In genomic region chr4:37324526-37324925, GRCh38 we compare ENCODE assay signal across 1 cellular context.
TF ChIP-seq lines count a peak whose summit lies in the region.

No MANE protein-coding gene starts in this region.

TF ChIP-seq in HepG2, 621 proteins besides CTCF, POLR2A, EP300 and RAD21 (continued from another document and continues in another):
- TF ChIP-seq ZNF639 (CRISPR knock-in tag; conservative IDR thresholded peaks at IDR 0.05) (no peak), CCDC6 (CRISPR knock-in tag; IDR thresholded peaks at IDR 0.05) (no peak), MAX (IDR thresholded peaks at IDR 0.05) (0 out of 2 replicates have a peak, but pooled peaks have one; percentile 26), HNRNPL (IDR thresholded peaks at IDR 0.05; ENCODE audit: low read depth, low read length) (no peak), CHD2 (IDR thresholded peaks at IDR 0.05; ENCODE audit: low read depth, low read length) (no peak), STAT5B (CRISPR knock-in tag; IDR thresholded peaks at IDR 0.05) (no peak), HOXD1 (CRISPR knock-in tag; IDR thresholded peaks at IDR 0.05) (no peak), ZNF576 (CRISPR knock-in tag; IDR thresholded peaks at IDR 0.05) (no peak), NONO (IDR thresholded peaks at IDR 0.05) (no peak), NONO (CRISPR knock-in tag; conservative IDR thresholded peaks at IDR 0.05) (no peak), PPARG (CRISPR knock-in tag; conservative IDR thresholded peaks at IDR 0.05) (no peak), FOXA1 (IDR thresholded peaks at IDR 0.05) (no peak), FOXA1 (CRISPR knock-in tag; IDR thresholded peaks at IDR 0.05) (peak; percentile 43; the same call in 1 of the 2 replicates), ZSCAN5A (CRISPR knock-in tag; IDR thresholded peaks at IDR 0.05; ENCODE audit: borderline replicate concordance) (no peak), ZNF281 (CRISPR knock-in tag; IDR thresholded peaks at IDR 0.05; ENCODE audit: borderline replicate concordance) (no peak), MTF1 (CRISPR knock-in tag; IDR thresholded peaks at IDR 0.05) (no peak), FOXO4 (CRISPR knock-in tag; conservative IDR thresholded peaks at IDR 0.05) (no peak), ZNF567 (CRISPR knock-in tag; IDR thresholded peaks at IDR 0.05; ENCODE audit: borderline replicate concordance) (no peak), ZBTB4 (CRISPR knock-in tag; IDR thresholded peaks at IDR 0.05; ENCODE audit: borderline replicate concordance) (no peak), ZNF430 (CRISPR knock-in tag; IDR thresholded peaks at IDR 0.05) (no peak), MBD4 (IDR thresholded peaks at IDR 0.05; ENCODE audit: borderline replicate concordance, low read length) (no peak), IRF2 (CRISPR knock-in tag; IDR thresholded peaks at IDR 0.05) (no peak), ZEB1 (IDR thresholded peaks at IDR 0.05; ENCODE audit: insufficient replicate concordance, low read depth) (no peak), FOXO1 (CRISPR knock-in tag; IDR thresholded peaks at IDR 0.05) (peak; percentile 52; the same call in 1 of the 2 replicates), PCBP2 (optimal IDR thresholded peaks at IDR 0.05; ENCODE audit: low read depth, low read length, poor library complexity, severe bottlenecking) (no peak), ZNF275 (CRISPR knock-in tag; IDR thresholded peaks at IDR 0.05; ENCODE audit: borderline replicate concordance) (no peak), ZNF580 (CRISPR knock-in tag; IDR thresholded peaks at IDR 0.05; ENCODE audit: borderline replicate concordance, low read depth) (no peak), MEF2D (CRISPR knock-in tag; IDR thresholded peaks at IDR 0.05) (no peak), ONECUT2 (CRISPR knock-in tag; IDR thresholded peaks at IDR 0.05) (no peak), ZNF724P (CRISPR knock-in tag; IDR thresholded peaks at IDR 0.05; ENCODE audit: borderline replicate concordance) (no peak), ZNF383 (CRISPR knock-in tag; IDR thresholded peaks at IDR 0.05; ENCODE audit: borderline replicate concordance) (no peak), ZNF414 (CRISPR knock-in tag; IDR thresholded peaks at IDR 0.05) (no peak), AKNA (CRISPR knock-in tag; IDR thresholded peaks at IDR 0.05; ENCODE audit: borderline replicate concordance) (no peak), MNT (IDR thresholded peaks at IDR 0.05) (no peak), KDM5B (CRISPR knock-in tag; IDR thresholded peaks at IDR 0.05; ENCODE audit: borderline replicate concordance) (no peak), RXRA (CRISPR knock-in tag; IDR thresholded peaks at IDR 0.05) (no peak), HNRNPLL (IDR thresholded peaks at IDR 0.05; ENCODE audit: low read depth, low read length, poor library complexity, severe bottlenecking) (no peak)
